1 cellular context compared by ENCODE assay signal in the genomic region with DNA sequence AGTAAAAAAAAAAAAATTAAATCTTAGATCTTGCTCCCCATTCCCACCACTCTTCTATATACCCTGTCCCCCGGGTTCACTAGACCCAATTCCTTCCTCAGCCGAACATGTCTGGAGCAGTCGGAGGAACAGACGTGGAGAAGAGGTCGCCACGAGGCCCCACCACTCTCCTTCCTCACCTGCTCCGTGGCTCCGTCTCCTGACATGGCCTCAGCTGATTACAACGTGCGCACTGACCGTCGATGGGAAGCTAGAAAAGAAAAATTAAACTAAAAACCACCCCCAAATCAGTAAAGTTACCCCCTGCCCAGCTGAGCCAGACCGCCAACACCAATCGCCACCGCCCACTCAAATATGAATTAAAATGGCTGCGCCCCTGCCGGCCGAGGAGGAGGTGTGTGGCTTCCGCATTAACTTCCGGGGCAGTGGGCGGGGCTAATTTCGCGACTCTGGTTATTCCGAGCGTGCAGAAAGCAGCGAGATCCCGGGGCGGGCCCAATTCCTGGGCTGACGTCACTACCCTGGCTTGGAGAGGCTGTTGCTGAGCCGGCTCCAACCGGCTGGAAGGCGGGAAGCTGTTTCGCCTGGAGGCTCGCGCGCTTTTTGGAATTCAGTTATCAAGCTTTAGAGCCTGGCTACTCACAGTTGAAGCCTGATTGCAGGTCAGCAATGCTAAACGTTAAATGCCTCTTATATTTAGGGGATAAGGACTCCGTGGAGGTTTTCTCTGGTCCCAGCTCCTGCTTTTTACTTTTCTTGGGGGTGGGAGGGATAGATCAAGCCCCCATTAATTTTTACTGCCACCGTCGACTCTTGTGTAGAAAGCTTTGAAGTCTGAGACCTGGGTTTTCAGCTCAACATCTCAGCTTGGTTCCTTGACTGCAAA.
A peak's percentile ranks its signal among the peaks of the same experiment; 100 is the strongest.
TF ChIP-seq lines count a peak whose summit lies in the region.

A gene (minus strand): TSS at position 361 of the 886 bp plus-strand sequence. CDS start 155 bp downstream, at position 206.

TF ChIP-seq in HepG2, 621 proteins besides CTCF, POLR2A, EP300 and RAD21 (continued from another document and continues in another):
- TF ChIP-seq, protein P1, sequence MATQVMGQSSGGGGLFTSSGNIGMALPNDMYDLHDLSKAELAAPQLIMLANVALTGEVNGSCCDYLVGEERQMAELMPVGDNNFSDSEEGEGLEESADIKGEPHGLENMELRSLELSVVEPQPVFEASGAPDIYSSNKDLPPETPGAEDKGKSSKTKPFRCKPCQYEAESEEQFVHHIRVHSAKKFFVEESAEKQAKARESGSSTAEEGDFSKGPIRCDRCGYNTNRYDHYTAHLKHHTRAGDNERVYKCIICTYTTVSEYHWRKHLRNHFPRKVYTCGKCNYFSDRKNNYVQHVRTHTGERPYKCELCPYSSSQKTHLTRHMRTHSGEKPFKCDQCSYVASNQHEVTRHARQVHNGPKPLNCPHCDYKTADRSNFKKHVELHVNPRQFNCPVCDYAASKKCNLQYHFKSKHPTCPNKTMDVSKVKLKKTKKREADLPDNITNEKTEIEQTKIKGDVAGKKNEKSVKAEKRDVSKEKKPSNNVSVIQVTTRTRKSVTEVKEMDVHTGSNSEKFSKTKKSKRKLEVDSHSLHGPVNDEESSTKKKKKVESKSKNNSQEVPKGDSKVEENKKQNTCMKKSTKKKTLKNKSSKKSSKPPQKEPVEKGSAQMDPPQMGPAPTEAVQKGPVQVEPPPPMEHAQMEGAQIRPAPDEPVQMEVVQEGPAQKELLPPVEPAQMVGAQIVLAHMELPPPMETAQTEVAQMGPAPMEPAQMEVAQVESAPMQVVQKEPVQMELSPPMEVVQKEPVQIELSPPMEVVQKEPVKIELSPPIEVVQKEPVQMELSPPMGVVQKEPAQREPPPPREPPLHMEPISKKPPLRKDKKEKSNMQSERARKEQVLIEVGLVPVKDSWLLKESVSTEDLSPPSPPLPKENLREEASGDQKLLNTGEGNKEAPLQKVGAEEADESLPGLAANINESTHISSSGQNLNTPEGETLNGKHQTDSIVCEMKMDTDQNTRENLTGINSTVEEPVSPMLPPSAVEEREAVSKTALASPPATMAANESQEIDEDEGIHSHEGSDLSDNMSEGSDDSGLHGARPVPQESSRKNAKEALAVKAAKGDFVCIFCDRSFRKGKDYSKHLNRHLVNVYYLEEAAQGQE (IDR thresholded peaks at IDR 0.05; ENCODE audit: borderline replicate concordance in 1 of 2, low read depth in 1 of 2, low read length in 2 of 2): no peak
- TF ChIP-seq ZNF563 (CRISPR knock-in tag; IDR thresholded peaks at IDR 0.05) (no peak), EED (CRISPR knock-in tag; IDR thresholded peaks at IDR 0.05) (no peak), ZIK1 (CRISPR knock-in tag; IDR thresholded peaks at IDR 0.05; ENCODE audit: borderline replicate concordance, low read depth) (no peak), NR2F6 (IDR thresholded peaks at IDR 0.05) (no peak), NR2F6 (CRISPR knock-in tag; IDR thresholded peaks at IDR 0.05) (no peak), TBL1XR1 (IDR thresholded peaks at IDR 0.05; ENCODE audit: borderline replicate concordance, low read length, partially characterized antibody) (peak; percentile 57), RFXAP (CRISPR knock-in tag; IDR thresholded peaks at IDR 0.05; ENCODE audit: borderline replicate concordance) (peak; percentile 87), SMARCC2 (IDR thresholded peaks at IDR 0.05) (no peak), ZNF251 (CRISPR knock-in tag; IDR thresholded peaks at IDR 0.05) (no peak), ZNF343 (CRISPR knock-in tag; IDR thresholded peaks at IDR 0.05) (no peak; the same call in 1 of the 2 replicates), NFYB (CRISPR knock-in tag; IDR thresholded peaks at IDR 0.05) (peak; percentile 62), ZNF510 (CRISPR knock-in tag; IDR thresholded peaks at IDR 0.05; ENCODE audit: low read depth) (no peak), ZNF12 (CRISPR knock-in tag; IDR thresholded peaks at IDR 0.05) (0 out of 2 replicates have a peak, but pooled peaks have one; percentile 9), KMT2B (CRISPR knock-in tag; IDR thresholded peaks at IDR 0.05) (peak; percentile 95), ZNF331 (CRISPR knock-in tag; IDR thresholded peaks at IDR 0.05) (peak; percentile 59), SP5 (CRISPR knock-in tag; IDR thresholded peaks at IDR 0.05; ENCODE audit: borderline replicate concordance, low read depth) (peak; percentile 71; the same call in 1 of the 2 replicates), ZNF230 (CRISPR knock-in tag; IDR thresholded peaks at IDR 0.05) (peak; percentile 67; the same call in 1 of the 2 replicates), ZFY (CRISPR knock-in tag; IDR thresholded peaks at IDR 0.05) (peak; percentile 70), SMAD3 (CRISPR knock-in tag; IDR thresholded peaks at IDR 0.05) (no peak), U2AF1 (optimal IDR thresholded peaks at IDR 0.05; ENCODE audit: low read depth, low read length) (no peak), AKAP8 (CRISPR knock-in tag; IDR thresholded peaks at IDR 0.05) (no peak), ZNF564 (CRISPR knock-in tag; IDR thresholded peaks at IDR 0.05) (peak; percentile 62; the same call in 1 of the 2 replicates), ZNF75D (CRISPR knock-in tag; IDR thresholded peaks at IDR 0.05; ENCODE audit: borderline replicate concordance) (no peak), ZNF17 (CRISPR knock-in tag; IDR thresholded peaks at IDR 0.05) (no peak), ZNF780A (CRISPR knock-in tag; IDR thresholded peaks at IDR 0.05) (no peak), ZSCAN30 (CRISPR knock-in tag; IDR thresholded peaks at IDR 0.05) (no peak), FOSL1 (CRISPR knock-in tag; IDR thresholded peaks at IDR 0.05; ENCODE audit: borderline replicate concordance) (0 out of 2 replicates have a peak, but pooled peaks have one; percentile 17), ZNF850 (CRISPR knock-in tag; conservative IDR thresholded peaks at IDR 0.05) (no peak)
- TF ChIP-seq, protein P2, sequence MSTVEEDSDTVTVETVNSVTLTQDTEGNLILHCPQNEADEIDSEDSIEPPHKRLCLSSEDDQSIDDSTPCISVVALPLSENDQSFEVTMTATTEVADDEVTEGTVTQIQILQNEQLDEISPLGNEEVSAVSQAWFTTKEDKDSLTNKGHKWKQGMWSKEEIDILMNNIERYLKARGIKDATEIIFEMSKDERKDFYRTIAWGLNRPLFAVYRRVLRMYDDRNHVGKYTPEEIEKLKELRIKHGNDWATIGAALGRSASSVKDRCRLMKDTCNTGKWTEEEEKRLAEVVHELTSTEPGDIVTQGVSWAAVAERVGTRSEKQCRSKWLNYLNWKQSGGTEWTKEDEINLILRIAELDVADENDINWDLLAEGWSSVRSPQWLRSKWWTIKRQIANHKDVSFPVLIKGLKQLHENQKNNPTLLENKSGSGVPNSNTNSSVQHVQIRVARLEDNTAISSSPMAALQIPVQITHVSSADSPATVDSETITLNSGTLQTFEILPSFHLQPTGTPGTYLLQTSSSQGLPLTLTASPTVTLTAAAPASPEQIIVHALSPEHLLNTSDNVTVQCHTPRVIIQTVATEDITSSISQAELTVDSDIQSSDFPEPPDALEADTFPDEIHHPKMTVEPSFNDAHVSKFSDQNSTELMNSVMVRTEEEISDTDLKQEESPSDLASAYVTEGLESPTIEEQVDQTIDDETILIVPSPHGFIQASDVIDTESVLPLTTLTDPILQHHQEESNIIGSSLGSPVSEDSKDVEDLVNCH (CRISPR knock-in tag; IDR thresholded peaks at IDR 0.05): no peak
- TF ChIP-seq, protein P3, sequence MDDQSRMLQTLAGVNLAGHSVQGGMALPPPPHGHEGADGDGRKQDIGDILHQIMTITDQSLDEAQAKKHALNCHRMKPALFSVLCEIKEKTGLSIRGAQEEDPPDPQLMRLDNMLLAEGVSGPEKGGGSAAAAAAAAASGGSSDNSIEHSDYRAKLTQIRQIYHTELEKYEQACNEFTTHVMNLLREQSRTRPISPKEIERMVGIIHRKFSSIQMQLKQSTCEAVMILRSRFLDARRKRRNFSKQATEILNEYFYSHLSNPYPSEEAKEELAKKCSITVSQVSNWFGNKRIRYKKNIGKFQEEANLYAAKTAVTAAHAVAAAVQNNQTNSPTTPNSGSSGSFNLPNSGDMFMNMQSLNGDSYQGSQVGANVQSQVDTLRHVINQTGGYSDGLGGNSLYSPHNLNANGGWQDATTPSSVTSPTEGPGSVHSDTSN (CRISPR knock-in tag; IDR thresholded peaks at IDR 0.05; ENCODE audit: borderline replicate concordance): no peak
- TF ChIP-seq, protein P4, sequence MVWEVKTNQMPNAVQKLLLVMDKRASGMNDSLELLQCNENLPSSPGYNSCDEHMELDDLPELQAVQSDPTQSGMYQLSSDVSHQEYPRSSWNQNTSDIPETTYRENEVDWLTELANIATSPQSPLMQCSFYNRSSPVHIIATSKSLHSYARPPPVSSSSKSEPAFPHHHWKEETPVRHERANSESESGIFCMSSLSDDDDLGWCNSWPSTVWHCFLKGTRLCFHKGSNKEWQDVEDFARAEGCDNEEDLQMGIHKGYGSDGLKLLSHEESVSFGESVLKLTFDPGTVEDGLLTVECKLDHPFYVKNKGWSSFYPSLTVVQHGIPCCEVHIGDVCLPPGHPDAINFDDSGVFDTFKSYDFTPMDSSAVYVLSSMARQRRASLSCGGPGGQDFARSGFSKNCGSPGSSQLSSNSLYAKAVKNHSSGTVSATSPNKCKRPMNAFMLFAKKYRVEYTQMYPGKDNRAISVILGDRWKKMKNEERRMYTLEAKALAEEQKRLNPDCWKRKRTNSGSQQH (CRISPR knock-in tag; IDR thresholded peaks at IDR 0.05; ENCODE audit: low read depth): peak; percentile 65
- TF ChIP-seq, protein P5, sequence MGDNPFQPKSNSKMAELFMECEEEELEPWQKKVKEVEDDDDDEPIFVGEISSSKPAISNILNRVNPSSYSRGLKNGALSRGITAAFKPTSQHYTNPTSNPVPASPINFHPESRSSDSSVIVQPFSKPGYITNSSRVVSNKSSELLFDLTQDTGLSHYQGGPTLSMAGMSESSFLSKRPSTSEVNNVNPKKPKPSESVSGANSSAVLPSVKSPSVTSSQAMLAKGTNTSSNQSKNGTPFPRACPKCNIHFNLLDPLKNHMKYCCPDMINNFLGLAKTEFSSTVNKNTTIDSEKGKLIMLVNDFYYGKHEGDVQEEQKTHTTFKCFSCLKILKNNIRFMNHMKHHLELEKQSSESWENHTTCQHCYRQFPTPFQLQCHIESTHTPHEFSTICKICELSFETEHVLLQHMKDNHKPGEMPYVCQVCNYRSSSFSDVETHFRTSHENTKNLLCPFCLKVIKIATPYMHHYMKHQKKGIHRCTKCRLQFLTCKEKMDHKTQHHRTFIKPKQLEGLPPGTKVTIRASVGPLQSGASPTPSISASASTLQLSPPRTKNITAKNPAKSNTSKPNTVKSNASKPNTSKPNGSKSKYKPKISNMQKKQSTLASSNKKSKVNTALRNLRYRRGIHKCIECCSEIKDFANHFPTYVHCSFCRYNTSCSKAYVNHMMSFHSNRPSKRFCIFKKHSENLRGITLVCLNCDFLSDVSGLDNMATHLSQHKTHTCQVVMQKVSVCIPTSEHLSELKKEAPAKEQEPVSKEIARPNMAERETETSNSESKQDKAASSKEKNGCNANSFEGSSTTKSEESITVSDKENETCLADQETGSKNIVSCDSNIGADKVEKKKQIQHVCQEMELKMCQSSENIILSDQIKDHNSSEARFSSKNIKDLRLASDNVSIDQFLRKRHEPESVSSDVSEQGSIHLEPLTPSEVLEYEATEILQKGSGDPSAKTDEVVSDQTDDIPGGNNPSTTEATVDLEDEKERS (CRISPR knock-in tag; IDR thresholded peaks at IDR 0.05): no peak
- TF ChIP-seq, protein P6, sequence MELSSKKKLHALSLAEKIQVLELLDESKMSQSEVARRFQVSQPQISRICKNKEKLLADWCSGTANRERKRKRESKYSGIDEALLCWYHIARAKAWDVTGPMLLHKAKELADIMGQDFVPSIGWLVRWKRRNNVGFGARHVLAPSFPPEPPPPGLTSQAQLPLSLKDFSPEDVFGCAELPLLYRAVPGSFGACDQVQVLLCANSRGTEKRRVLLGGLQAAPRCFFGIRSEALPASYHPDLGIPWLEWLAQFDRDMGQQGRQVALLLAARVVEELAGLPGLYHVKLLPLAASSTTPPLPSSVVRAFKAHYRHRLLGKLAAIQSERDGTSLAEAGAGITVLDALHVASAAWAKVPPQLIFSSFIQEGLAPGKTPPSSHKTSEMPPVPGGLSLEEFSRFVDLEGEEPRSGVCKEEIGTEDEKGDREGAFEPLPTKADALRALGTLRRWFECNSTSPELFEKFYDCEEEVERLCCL (CRISPR knock-in tag; IDR thresholded peaks at IDR 0.05; ENCODE audit: borderline replicate concordance): no peak
- TF ChIP-seq, protein P7, sequence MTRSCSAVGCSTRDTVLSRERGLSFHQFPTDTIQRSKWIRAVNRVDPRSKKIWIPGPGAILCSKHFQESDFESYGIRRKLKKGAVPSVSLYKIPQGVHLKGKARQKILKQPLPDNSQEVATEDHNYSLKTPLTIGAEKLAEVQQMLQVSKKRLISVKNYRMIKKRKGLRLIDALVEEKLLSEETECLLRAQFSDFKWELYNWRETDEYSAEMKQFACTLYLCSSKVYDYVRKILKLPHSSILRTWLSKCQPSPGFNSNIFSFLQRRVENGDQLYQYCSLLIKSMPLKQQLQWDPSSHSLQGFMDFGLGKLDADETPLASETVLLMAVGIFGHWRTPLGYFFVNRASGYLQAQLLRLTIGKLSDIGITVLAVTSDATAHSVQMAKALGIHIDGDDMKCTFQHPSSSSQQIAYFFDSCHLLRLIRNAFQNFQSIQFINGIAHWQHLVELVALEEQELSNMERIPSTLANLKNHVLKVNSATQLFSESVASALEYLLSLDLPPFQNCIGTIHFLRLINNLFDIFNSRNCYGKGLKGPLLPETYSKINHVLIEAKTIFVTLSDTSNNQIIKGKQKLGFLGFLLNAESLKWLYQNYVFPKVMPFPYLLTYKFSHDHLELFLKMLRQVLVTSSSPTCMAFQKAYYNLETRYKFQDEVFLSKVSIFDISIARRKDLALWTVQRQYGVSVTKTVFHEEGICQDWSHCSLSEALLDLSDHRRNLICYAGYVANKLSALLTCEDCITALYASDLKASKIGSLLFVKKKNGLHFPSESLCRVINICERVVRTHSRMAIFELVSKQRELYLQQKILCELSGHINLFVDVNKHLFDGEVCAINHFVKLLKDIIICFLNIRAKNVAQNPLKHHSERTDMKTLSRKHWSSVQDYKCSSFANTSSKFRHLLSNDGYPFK (CRISPR knock-in tag; IDR thresholded peaks at IDR 0.05; ENCODE audit: borderline replicate concordance): peak; percentile 97
